Comparison of ENCODE assay signal across 7 cellular contexts in the genomic region with DNA sequence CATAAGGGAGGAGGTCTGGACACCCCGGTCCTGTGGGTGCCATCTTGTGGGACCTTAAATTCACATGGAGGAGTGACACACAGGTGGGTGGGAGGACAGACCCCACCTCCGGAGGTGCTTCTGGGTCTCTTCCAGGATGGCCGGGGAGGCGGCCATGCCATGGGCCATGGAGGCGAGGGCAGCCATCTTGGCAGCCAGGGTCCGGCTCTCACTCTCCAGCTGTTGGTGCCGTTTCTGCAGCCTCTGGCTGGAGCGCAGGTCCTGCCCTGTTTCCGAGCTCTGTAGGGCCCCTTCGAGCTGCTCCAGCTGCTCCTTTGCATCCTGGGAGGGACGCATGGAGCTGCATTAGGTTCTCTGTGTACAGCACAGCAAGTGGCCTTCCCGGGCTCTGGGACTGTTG. TPM values are rescaled to one million over a fixed set of nuclear protein-coding genes. Genes with fewer than 3 reads are reported as not detected.
"Had no signal": no experiment of that assay in that cellular context is flagged by ENCODE, and none has a peak within 500 bp of the region (broad histone marks: within the 10 kb centered on the region; RNA-seq: fewer than 3 reads in every experiment).

No MANE protein-coding gene starts in this region.

- ATAC-seq: HepG2, K562 had no signal

- H3K36me3 Mint-ChIP-seq: IgD-negative memory B cell had no signal

- H3K4me3 ChIP-seq: K562 had no signal

- DNase-seq: IMR-90, KBM-7, KG1 had no signal

- H3K27ac ChIP-seq: HL-60 had no signal

RNA-seq across cellular contexts. Expression of a gene that starts 19.1 kb away (rescaled TPM):
- polyA plus RNA-seq: IgD-negative memory B cell, K562 had no signal
